In the genomic region with DNA sequence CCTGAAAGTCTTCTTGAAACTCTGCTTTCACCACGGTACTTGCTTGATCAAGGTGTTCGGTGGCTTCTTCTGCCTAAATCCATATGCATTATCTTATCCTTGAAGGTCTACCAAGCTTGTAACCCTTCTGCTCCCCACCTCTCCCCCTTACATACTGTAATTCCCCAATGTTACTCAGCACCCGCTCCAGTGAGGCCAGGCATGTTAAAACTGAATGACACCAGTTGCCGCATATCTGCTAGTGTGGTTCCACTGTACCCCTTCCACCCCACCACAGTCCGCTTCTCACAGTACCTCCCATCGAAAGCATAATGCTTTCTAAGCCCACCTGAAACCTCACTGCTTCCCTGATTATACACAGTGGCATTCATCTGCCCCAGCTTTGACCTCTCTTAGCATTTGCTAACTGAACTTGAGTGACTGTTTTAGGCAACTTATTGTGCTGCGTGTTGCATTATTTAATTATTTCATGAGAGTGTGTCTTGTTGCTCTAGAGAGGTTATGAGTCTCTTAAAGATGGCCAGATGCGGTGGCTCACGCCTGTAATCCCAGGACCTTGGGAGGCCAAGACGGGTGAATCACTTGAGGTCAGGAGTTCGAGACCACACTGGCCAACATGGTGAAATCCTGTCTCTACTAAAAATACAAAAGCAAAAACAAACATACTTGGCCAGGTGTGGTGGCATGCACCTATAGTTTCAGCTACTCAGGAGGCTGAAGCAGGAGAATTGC, we compare ENCODE assay signal across 17 cellular contexts.
"Had no signal": no experiment of that assay in that cellular context is flagged by ENCODE, and none has a peak within 500 bp of the region (broad histone marks: within the 10 kb centered on the region; RNA-seq: fewer than 3 reads in every experiment).

No MANE protein-coding gene starts in this region.

- H3K27me3 ChIP-seq: thyroid gland had no signal

- H3K27ac Mint-ChIP-seq: activated CD8-positive, alpha-beta T cell treated with anti-CD3 and anti-CD28 coated beads for 36 hours; activated naive CD8-positive, alpha-beta T cell treated with anti-CD3 and anti-CD28 coated beads, Interleukin-2, amount 50 U/mL, for 24 hours; effector memory CD8-positive, alpha-beta T cell; stimulated activated effector memory CD8-positive, alpha-beta T cell treated with anti-CD3 and anti-CD28 coated beads, Interleukin-12 subunit alpha, Interleukin-12 subunit beta, amount 100 ng/mL, for 72 hours had no signal

- DNase-seq: activated CD8-positive, alpha-beta memory T cell treated with anti-CD3 and anti-CD28 coated beads, Interleukin-2, amount 50 U/mL, for 4 hours; activated CD8-positive, alpha-beta T cell treated with anti-CD3 and anti-CD28 coated beads for 36 hours; activated naive CD4-positive, alpha-beta T cell treated with Interleukin-2 at 50 U/mL for 16 hours; activated naive CD8-positive, alpha-beta T cell treated with anti-CD3 and anti-CD28 coated beads, Interleukin-2, amount 50 U/mL, for 24 hours; caudate nucleus; cortex of kidney; effector memory CD8-positive, alpha-beta T cell; hippocampal formation; kidney glomerular epithelial cell; midbrain; retina; thyroid gland had no signal

- H3K27me3 Mint-ChIP-seq: activated CD8-positive, alpha-beta T cell treated with anti-CD3 and anti-CD28 coated beads for 36 hours; activated naive CD8-positive, alpha-beta T cell treated with anti-CD3 and anti-CD28 coated beads, Interleukin-2, amount 50 U/mL, for 24 hours had no signal

- H3K36me3 ChIP-seq: thyroid gland had no signal

- H3K9me3 Mint-ChIP-seq: activated CD8-positive, alpha-beta T cell treated with anti-CD3 and anti-CD28 coated beads for 36 hours; activated naive CD8-positive, alpha-beta T cell treated with anti-CD3 and anti-CD28 coated beads, Interleukin-2, amount 50 U/mL, for 24 hours; effector memory CD8-positive, alpha-beta T cell; stimulated activated effector memory CD8-positive, alpha-beta T cell treated with anti-CD3 and anti-CD28 coated beads, Interleukin-12 subunit alpha, Interleukin-12 subunit beta, amount 100 ng/mL, for 72 hours had no signal

- H3K4me1 Mint-ChIP-seq: activated naive CD8-positive, alpha-beta T cell treated with anti-CD3 and anti-CD28 coated beads, Interleukin-2, amount 50 U/mL, for 24 hours; stimulated activated effector memory CD8-positive, alpha-beta T cell treated with anti-CD3 and anti-CD28 coated beads, Interleukin-12 subunit alpha, Interleukin-12 subunit beta, amount 100 ng/mL, for 72 hours had no signal

- H3K27ac ChIP-seq: epithelial cell of prostate, parathyroid adenoma, thyroid gland, VCaP had no signal

- H3K4me3 Mint-ChIP-seq: activated CD8-positive, alpha-beta T cell treated with anti-CD3 and anti-CD28 coated beads for 36 hours; activated naive CD8-positive, alpha-beta T cell treated with anti-CD3 and anti-CD28 coated beads, Interleukin-2, amount 50 U/mL, for 24 hours; effector memory CD8-positive, alpha-beta T cell; stimulated activated effector memory CD8-positive, alpha-beta T cell treated with anti-CD3 and anti-CD28 coated beads, Interleukin-12 subunit alpha, Interleukin-12 subunit beta, amount 100 ng/mL, for 72 hours had no signal

- H3K4me2 ChIP-seq: smooth muscle cell had no signal

- H3K9me3 ChIP-seq: thyroid gland had no signal

- H3K36me3 Mint-ChIP-seq: stimulated activated effector memory CD8-positive, alpha-beta T cell treated with anti-CD3 and anti-CD28 coated beads, Interleukin-12 subunit alpha, Interleukin-12 subunit beta, amount 100 ng/mL, for 72 hours had no signal

- ATAC-seq: activated CD8-positive, alpha-beta T cell treated with anti-CD3 and anti-CD28 coated beads for 36 hours; effector memory CD8-positive, alpha-beta T cell had no signal

- H3K9ac ChIP-seq: parathyroid adenoma had no signal

- H3K4me1 ChIP-seq: parathyroid adenoma, thyroid gland had no signal

- H3K79me2 ChIP-seq: parathyroid adenoma had no signal

- H2AFZ ChIP-seq: parathyroid adenoma had no signal

- H3K4me3 ChIP-seq: smooth muscle cell, thyroid gland had no signal
